In genomic region chr22:34414467-34415440, GRCh38 we compare ENCODE assay signal across 8 cellular contexts.
DNase-seq lines count a peak whose midpoint lies in the region; ATAC-seq, FAIRE-seq and TF ChIP-seq lines count a peak whose summit lies in the region.

No MANE protein-coding gene starts in this region.

- no peak for ATAC-seq in GM21528 (IDR thresholded peaks at IDR 0.05; ENCODE audit: low FRiP score, unreplicated experiment)

- peak; percentile 93 for FAIRE-seq in keratinocyte (lab: Jason Lieb, UNC)

- no peak overlapping the region for H2AFZ ChIP-seq in keratinocyte (ENCODE audit: control insufficient read depth, low read length)

- no peak overlapping the region for H3K9ac ChIP-seq in keratinocyte (ENCODE audit: control insufficient read depth, extremely low read depth, insufficient read depth, low read length)

- intact Hi-C loops in vagina (cut with DNase I): no loop called here

- DNase-seq in AG10803 (ENCODE audit: low read depth) (peak; percentile 25), NCI-H1694 (lab: John Stamatoyannopoulos, UW) (peak; percentile 11), keratinocyte (ENCODE audit: low read depth, low spot score) (peak; percentile 55), vagina (ENCODE audit: extremely low spot score in 2 of 2) (no peak), coronary artery (ENCODE audit: low spot score) (no peak)

- no peak overlapping the region for H3K4me3 ChIP-seq in AG10803 (ENCODE audit: low read length)
- no peak overlapping the region for H3K4me3 ChIP-seq in keratinocyte (ENCODE audit: control insufficient read depth in 2 of 3, extremely low read depth in 1 of 3, insufficient read depth in 2 of 3, low read depth in 1 of 3, low read length in 3 of 3)
- no peak overlapping the region for H3K4me3 ChIP-seq in vagina
- no peak overlapping the region for H3K4me3 ChIP-seq in coronary artery

- no peaks in the 10 kb centered on the region for H3K36me3 ChIP-seq in keratinocyte (ENCODE audit: control insufficient read depth in 2 of 2, extremely low read depth in 1 of 2, insufficient read depth in 2 of 2, low read length in 2 of 2)
- H3K36me3 ChIP-seq in vagina: no peaks in the 10 kb centered on the region

- no peaks in the 10 kb centered on the region for H4K20me1 ChIP-seq in keratinocyte (ENCODE audit: control insufficient read depth, extremely low read depth, insufficient read depth, low read length)

- no peaks in the 10 kb centered on the region for H3K79me2 ChIP-seq in keratinocyte (ENCODE audit: control insufficient read depth, insufficient read depth, low read length)

- dilution Hi-C loops in keratinocyte (cut with MboI; ENCODE audit: extremely low pct_ligation_motif_present, low sequenced_read_pairs): no loop called here

- TF ChIP-seq CTCF in AG10803 (conservative IDR thresholded peaks at IDR 0.05; ENCODE audit: low read length) (peak; percentile 41), GM12873 (IDR thresholded peaks at IDR 0.05; ENCODE audit: insufficient read depth, low read depth, low read length, missing control alignments) (peak; percentile 92), VCaP (conservative IDR thresholded peaks at IDR 0.05) (peak; percentile 84), keratinocyte (optimal IDR thresholded peaks at IDR 0.05 in 1 of 3, IDR thresholded peaks at IDR 0.05 in 1 of 3, conservative IDR thresholded peaks at IDR 0.05 in 1 of 3; ENCODE audit: extremely low read depth in 1 of 3, insufficient read depth in 2 of 3, low read length in 3 of 3) (peak; percentile 89 to 99 (median 97)), vagina (IDR thresholded peaks at IDR 0.05) (peak in 2 of 3 experiments; percentile 24 to 42), coronary artery (IDR thresholded peaks at IDR 0.05) (no peak)

- no peak overlapping the region for H3K4me2 ChIP-seq in keratinocyte (ENCODE audit: control insufficient read depth, extremely low read depth, insufficient read depth, low read depth, low read length)

- no peaks in the 10 kb centered on the region for H3K4me1 ChIP-seq in keratinocyte (ENCODE audit: control insufficient read depth, extremely low read depth, insufficient read depth, low read length)
- no peaks in the 10 kb centered on the region for H3K4me1 ChIP-seq in vagina

- H3K27me3 ChIP-seq in keratinocyte (ENCODE audit: control insufficient read depth, extremely low read depth, insufficient read depth, low read length) (no peaks in the 10 kb centered on the region), vagina (no peaks in the 10 kb centered on the region)

- H3K9me3 ChIP-seq in keratinocyte (ENCODE audit: control insufficient read depth, low read depth, low read length) (no peaks in the 10 kb centered on the region), vagina (no peaks in the 10 kb centered on the region)

- no peaks in the 10 kb centered on the region for H3K9me1 ChIP-seq in keratinocyte (ENCODE audit: control insufficient read depth, extremely low read depth, insufficient read depth, low read length)

- no peak for TF ChIP-seq POLR2A in vagina (IDR thresholded peaks at IDR 0.05)

- H3K27ac ChIP-seq in VCaP (no peak overlapping the region), keratinocyte (ENCODE audit: control insufficient read depth, insufficient read depth, low read length) (no peak overlapping the region), vagina (no peak overlapping the region), coronary artery (no peak overlapping the region)

Comparison
In these comparisons a context has a peak if more than half of its experiments do, and no peak if none do; other contexts are left out.
1. DNase-seq: peak in AG10803 (single experiment), NCI-H1694 (single experiment) and keratinocyte (single experiment); none in vagina (0 of 2) and coronary artery (single experiment).